In genomic region chr10:79067241-79068202, GRCh38 we compare ENCODE assay signal across 8 cellular contexts. TPM values are rescaled to one million over a fixed set of nuclear protein-coding genes. Genes with fewer than 3 reads are reported as not detected.
A peak's percentile ranks its signal among the peaks of the same experiment; 100 is the strongest.
DNase-seq lines count a peak whose midpoint lies in the region; ATAC-seq and TF ChIP-seq lines count a peak whose summit lies in the region.

No MANE protein-coding gene starts in this region.

- CTCF ChIA-PET in CD8-positive, alpha-beta T cell (lab: Charles Lee), result interaction anchor here (0.6 to 1.2 kb wide), 5 partner anchors 15 to 1019 kb away, joined by 3 read pairs; no protein-coding TSS in a partner anchor
- CTCF ChIA-PET in PC-3 (lab: Charles Lee), result interaction anchor here (0.5 to 4.1 kb wide), 20 partner anchors 15 to 1020 kb away, joined by 3 to 36 read pairs (median 4); no protein-coding TSS in a partner anchor

- POLR2A ChIA-PET in CD8-positive, alpha-beta T cell (lab: Charles Lee), result interaction anchor here (0.6 to 1.1 kb wide), 6 partner anchors 19 to 162 kb away, joined by 3 to 5 read pairs (median 3); no protein-coding TSS in a partner anchor
- POLR2A ChIA-PET in PC-3 (lab: Charles Lee; ENCODE audit: unreplicated experiment), result interaction anchor here (0.6 to 1.3 kb wide), 6 partner anchors 37 to 377 kb away, joined by 3 to 17 read pairs (median 8); no protein-coding TSS in a partner anchor

- ATAC-seq in CD8-positive, alpha-beta T cell, result peak; percentile 47
- ATAC-seq in PC-3 (peak; percentile 1), HG02623 (IDR thresholded peaks at IDR 0.05; ENCODE audit: unreplicated experiment) (no peak)

- TF ChIP-seq POLR2A in esophagus squamous epithelium (IDR thresholded peaks at IDR 0.05), result peak in 1 of 4 donors; percentile 60

- peaks cover 33% of the 10 kb centered on the region for H3K79me2 ChIP-seq in PC-3 (ENCODE audit: low read length)

- DNase-seq in CD8-positive, alpha-beta T cell, result peak; percentile 70 to 86 (median 80)
- DNase-seq in HUDEP-2 (lab: John Stamatoyannopoulos, UW; ENCODE audit: unreplicated experiment in 76 of 76) (peak in 65 of 76 experiments; percentile 17 to 78 (median 61)), PC-3 (peak; percentile 100), activated T-helper 1 cell treated with Interleukin-2 at 50 U/mL for 16 hours (ENCODE audit: low read depth) (peak; percentile 70), esophagus squamous epithelium (lab: John Stamatoyannopoulos, UW) (peak; percentile 33)
- peak; percentile 63 to 72 for DNase-seq in stimulated activated CD8-positive, alpha-beta memory T cell treated with anti-CD3 and anti-CD28 coated beads, Interleukin-4, amount 100 ng/mL, for 1 hour (ENCODE audit: low read depth in 2 of 2, low spot score in 1 of 2)

- H3K9me3 ChIP-seq in CD8-positive, alpha-beta T cell (ENCODE audit: low read length), result no peaks in the 10 kb centered on the region
- H3K9me3 ChIP-seq in PC-3 (ENCODE audit: low read length) (no peaks in the 10 kb centered on the region), esophagus squamous epithelium (no peaks in the 10 kb centered on the region), mucosa of stomach (ENCODE audit: control insufficient read depth, low read length) (no peaks in the 10 kb centered on the region)

- peaks cover 56% of the 10 kb centered on the region for H3K4me1 Mint-ChIP-seq in CD8-positive, alpha-beta T cell (ENCODE audit: low read depth)

- 1 to 4% methylated on average over 14 to 21 of the region's 81 CpGs for WGBS in esophagus squamous epithelium, 2 donors

- H3K9ac ChIP-seq in PC-3 (ENCODE audit: low read length) (peak overlapping the region; percentile 42), mucosa of stomach (ENCODE audit: low read length) (peak overlapping the region; percentile 76)

- H4K20me1 ChIP-seq in PC-3 (ENCODE audit: low read length), result peaks cover 14% of the 10 kb centered on the region

- peak overlapping the region; percentile 44 for H3K27ac ChIP-seq in CD8-positive, alpha-beta T cell (ENCODE audit: low read depth, low read length)
- H3K27ac ChIP-seq in PC-3 (ENCODE audit: low read length) (no peak overlapping the region), esophagus squamous epithelium (peak overlapping the region; percentile 97 to 100 (median 98))

- H3F3A ChIP-seq in PC-3 (ENCODE audit: low read length, unreplicated experiment), result no peaks in the 10 kb centered on the region

- no peak for TF ChIP-seq CTCF in CD8-positive, alpha-beta T cell (IDR thresholded peaks at IDR 0.05)
- TF ChIP-seq CTCF in PC-3 (conservative IDR thresholded peaks at IDR 0.05; ENCODE audit: low read depth, low read length) (peak; percentile 50), esophagus squamous epithelium (IDR thresholded peaks at IDR 0.05) (peak in 2 of 6 experiments; percentile 13 to 17)

- H3K27me3 ChIP-seq in CD8-positive, alpha-beta T cell (ENCODE audit: insufficient read depth, low read length), result no peaks in the 10 kb centered on the region
- H3K27me3 ChIP-seq in PC-3 (ENCODE audit: low read length), result no peaks in the 10 kb centered on the region
- H3K27me3 ChIP-seq in esophagus squamous epithelium, result no peaks in the 10 kb centered on the region
- H3K27me3 ChIP-seq in mucosa of stomach (ENCODE audit: control insufficient read depth, insufficient read depth, low read length), result no peaks in the 10 kb centered on the region

- H3K27me3 Mint-ChIP-seq in CD8-positive, alpha-beta T cell (ENCODE audit: low read depth), result no peaks in the 10 kb centered on the region

- H3K27ac Mint-ChIP-seq in CD8-positive, alpha-beta T cell, result peak overlapping the region; percentile 61

- peaks cover 6% of the 10 kb centered on the region for H3K36me3 Mint-ChIP-seq in CD8-positive, alpha-beta T cell

- no TSS peak for BruUV-seq in PC-3 (replicated peaks; lab: Mats Ljungman, UMichigan)

- no peaks in the 10 kb centered on the region for H3K9me2 ChIP-seq in PC-3 (replicated peaks; ENCODE audit: low read length)

- peak overlapping the region; percentile 88 for H2AFZ ChIP-seq in PC-3 (ENCODE audit: low read length)

- no peaks in the 10 kb centered on the region for H3K9me3 Mint-ChIP-seq in CD8-positive, alpha-beta T cell

- intact Hi-C loops in CD8-positive, alpha-beta T cell (cut with DNase I, micrococcal nuclease), result loop anchor here (1.0 to 10.0 kb wide), 14 partner anchors 19 to 1035 kb away; partner anchors contain the start of genes PPIF (in 2 of the 2), ZCCHC24 (in 2 of the 2) and RPS24 (in 1 of the 2)
- intact Hi-C loops in PC-3 (cut with micrococcal nuclease) (loop anchor here (1.0 to 10.0 kb wide), 17 partner anchors 76 to 1039 kb away; partner anchors contain the start of genes POLR3A, TMEM254 and ZCCHC24), esophagus squamous epithelium (cut with DNase I) (loop anchor here (5.0 kb wide), 2 partner anchors 95 to 130 kb away; no protein-coding TSS in a partner anchor)

- no peaks in the 10 kb centered on the region for H3K36me3 ChIP-seq in CD8-positive, alpha-beta T cell (ENCODE audit: insufficient read depth, low read length)
- no peaks in the 10 kb centered on the region for H3K36me3 ChIP-seq in PC-3 (ENCODE audit: low read depth, low read length)
- H3K36me3 ChIP-seq in esophagus squamous epithelium, result no peaks in the 10 kb centered on the region
- no peaks in the 10 kb centered on the region for H3K36me3 ChIP-seq in mucosa of stomach (ENCODE audit: control insufficient read depth, insufficient read depth, low read length)

- H3K4me3 ChIP-seq in CD8-positive, alpha-beta T cell (ENCODE audit: low read depth, low read length), result peak overlapping the region; percentile 82
- H3K4me3 ChIP-seq in PC-3 (ENCODE audit: low read length), result peak overlapping the region; percentile 66
- H3K4me3 ChIP-seq in esophagus squamous epithelium, result peak overlapping the region; percentile 84 to 96 (median 86)
- peak overlapping the region; percentile 67 for H3K4me3 ChIP-seq in mucosa of stomach (ENCODE audit: low read length)

- H3K4me1 ChIP-seq in CD8-positive, alpha-beta T cell (ENCODE audit: insufficient read depth, low read length), result peaks cover 44% of the 10 kb centered on the region
- H3K4me1 ChIP-seq in PC-3 (ENCODE audit: insufficient read depth, low read length), result peaks cover 24% of the 10 kb centered on the region
- peaks cover 21 to 41% (median 25%) of the 10 kb centered on the region in 3 donors for H3K4me1 ChIP-seq in esophagus squamous epithelium
- peaks cover 61% of the 10 kb centered on the region for H3K4me1 ChIP-seq in mucosa of stomach (ENCODE audit: control insufficient read depth, insufficient read depth, low read length)

- peak overlapping the region; percentile 86 for H3K4me2 ChIP-seq in PC-3 (ENCODE audit: low read length)

- H3K4me3 Mint-ChIP-seq in CD8-positive, alpha-beta T cell, result peak overlapping the region; percentile 87

RNA-seq across cellular contexts. Expression of gene ZMIZ1, which starts 1.2 kb away (rescaled TPM):
- total RNA-seq in CD8-positive, alpha-beta T cell, result 10 to 100 TPM; 10.1 to 10.8 TPM
- 55.4 and 84.2 TPM in 2 replicates for total RNA-seq in PC-3 (2014; rRNA removed)
- total RNA-seq in esophagus squamous epithelium, result 10 to 100 TPM; 28.2 to 79.5 (median 40.4) TPM

Comparison
In these comparisons a context has a peak if more than half of its experiments do, and no peak if none do; other contexts are left out.
1. DNase-seq: peak in every context shown above with its lines; median percentile 100 in PC-3; 80 in CD8-positive, alpha-beta T cell; 70 in activated T-helper 1 cell treated with Interleukin-2 at 50 U/mL for 16 hours; 68 in stimulated activated CD8-positive, alpha-beta memory T cell treated with anti-CD3 and anti-CD28 coated beads, Interleukin-4, amount 100 ng/mL, for 1 hour; 61 in HUDEP-2; 33 in esophagus squamous epithelium.